ENCODE assay signal across 8 cellular contexts in genomic region chr14:37903561-37904191, GRCh38.
A peak's percentile ranks its signal among the peaks of the same experiment; 100 is the strongest.
DNase-seq lines count a peak whose midpoint lies in the region; ATAC-seq and TF ChIP-seq lines count a peak whose summit lies in the region.

No MANE protein-coding gene starts in this region.

- no TSS peak for BruUV-seq in PC-3 (replicated peaks; lab: Mats Ljungman, UMichigan)

- H3K4me3 Mint-ChIP-seq in endodermal cell = no peak overlapping the region
- H3K4me3 Mint-ChIP-seq in activated naive CD8-positive, alpha-beta T cell treated with anti-CD3 and anti-CD28 coated beads for 36 hours = no peak overlapping the region

- H3K4me1 Mint-ChIP-seq in endodermal cell = peaks cover 8% of the 10 kb centered on the region
- peaks cover 3% of the 10 kb centered on the region for H3K4me1 Mint-ChIP-seq in activated naive CD8-positive, alpha-beta T cell treated with anti-CD3 and anti-CD28 coated beads for 36 hours

- H3K36me3 ChIP-seq in PC-3 (ENCODE audit: low read depth, low read length) (no peaks in the 10 kb centered on the region), endodermal cell (ENCODE audit: control insufficient read depth, insufficient read depth, low read length) (no peaks in the 10 kb centered on the region)

- ATAC-seq in PC-3 (peak; percentile 78), GM21515 (IDR thresholded peaks at IDR 0.05; ENCODE audit: unreplicated experiment) (no peak)

- H2AFZ ChIP-seq in PC-3 (ENCODE audit: low read length) = peak overlapping the region; percentile 51

- H3K9me3 Mint-ChIP-seq in endodermal cell = peaks cover 13% of the 10 kb centered on the region
- no peaks in the 10 kb centered on the region for H3K9me3 Mint-ChIP-seq in activated naive CD8-positive, alpha-beta T cell treated with anti-CD3 and anti-CD28 coated beads for 36 hours

- intact Hi-C loops in PC-3 (cut with micrococcal nuclease) = loop anchor here (1.0 to 5.0 kb wide), 4 partner anchors 113 to 1112 kb away; no protein-coding TSS in a partner anchor

- H3K9ac ChIP-seq in PC-3 (ENCODE audit: low read length) (no peak overlapping the region), endodermal cell (ENCODE audit: extremely low read depth, low read length, poor library complexity, severe bottlenecking) (no peak overlapping the region)

- WGBS in endodermal cell (ENCODE audit: insufficient coverage in 1 of 2, insufficient read length in 1 of 2), 2 experiments = 43 to 61% methylated on average over 3 to 7 of the region's 8 CpGs

- H3K4me2 ChIP-seq in PC-3 (ENCODE audit: low read length) = peak overlapping the region; percentile 65

- H3K4me3 ChIP-seq in PC-3 (ENCODE audit: low read length) (peak overlapping the region; percentile 18; the same call in 1 of the 2 replicates), endodermal cell (ENCODE audit: low read length) (no peak overlapping the region)

- H3K79me2 ChIP-seq in PC-3 (ENCODE audit: low read length) = no peaks in the 10 kb centered on the region

- H3K27me3 Mint-ChIP-seq in endodermal cell (ENCODE audit: insufficient read depth) = peaks cover 21% of the 10 kb centered on the region
- peaks cover 14% of the 10 kb centered on the region for H3K27me3 Mint-ChIP-seq in activated naive CD8-positive, alpha-beta T cell treated with anti-CD3 and anti-CD28 coated beads for 36 hours

- H3K27ac Mint-ChIP-seq in endodermal cell = no peak overlapping the region
- H3K27ac Mint-ChIP-seq in activated naive CD8-positive, alpha-beta T cell treated with anti-CD3 and anti-CD28 coated beads for 36 hours = no peak overlapping the region

- H3K4me1 ChIP-seq in PC-3 (ENCODE audit: insufficient read depth, low read length) = no peaks in the 10 kb centered on the region
- peaks cover 4% of the 10 kb centered on the region for H3K4me1 ChIP-seq in endodermal cell (ENCODE audit: control insufficient read depth, insufficient read depth, low read length)

- CTCF ChIA-PET in PC-3 (lab: Charles Lee) = interaction anchor here (0.6 kb wide), 2 partner anchors 307 to 1448 kb away, joined by 3 to 4 read pairs; no protein-coding TSS in a partner anchor

- peak; percentile 6 for DNase-seq in NCI-H146 (lab: John Stamatoyannopoulos, UW)
- DNase-seq in NCI-H146 treated with DMSO at 0.1 percent for 48 hours (lab: John Stamatoyannopoulos, UW; ENCODE audit: unreplicated experiment) = no peak
- peak; percentile 69 for DNase-seq in HT-29 (ENCODE audit: low spot score)
- peak; percentile 83 for DNase-seq in PC-3
- peak; percentile 58 for DNase-seq in endodermal cell
- peak; percentile 68 for DNase-seq in myocyte (ENCODE audit: low read depth)
- DNase-seq in activated naive CD8-positive, alpha-beta T cell treated with anti-CD3 and anti-CD28 coated beads for 36 hours = no peak

- no peaks in the 10 kb centered on the region for H3K36me3 Mint-ChIP-seq in endodermal cell (ENCODE audit: low read depth)
- no peaks in the 10 kb centered on the region for H3K36me3 Mint-ChIP-seq in activated naive CD8-positive, alpha-beta T cell treated with anti-CD3 and anti-CD28 coated beads for 36 hours

- TF ChIP-seq CTCF in PC-3 (conservative IDR thresholded peaks at IDR 0.05; ENCODE audit: low read depth, low read length) (peak; percentile 82), endodermal cell (conservative IDR thresholded peaks at IDR 0.05) (peak; percentile 86)

- H3K9me2 ChIP-seq in PC-3 (replicated peaks; ENCODE audit: low read length) = no peaks in the 10 kb centered on the region

- no peaks in the 10 kb centered on the region for H3K9me3 ChIP-seq in PC-3 (ENCODE audit: low read length)
- peaks cover 10% of the 10 kb centered on the region for H3K9me3 ChIP-seq in endodermal cell (ENCODE audit: control insufficient read depth, low read length)

- H3F3A ChIP-seq in PC-3 (ENCODE audit: low read length, unreplicated experiment) = no peaks in the 10 kb centered on the region

- H3K27me3 ChIP-seq in PC-3 (ENCODE audit: low read length) = peaks cover 24% of the 10 kb centered on the region; the same call in 1 of the 2 replicates
- no peaks in the 10 kb centered on the region for H3K27me3 ChIP-seq in endodermal cell (ENCODE audit: control insufficient read depth, insufficient read depth, low read length, poor library complexity, severe bottlenecking)

- H4K20me1 ChIP-seq in PC-3 (ENCODE audit: low read length) = no peaks in the 10 kb centered on the region

- no peak overlapping the region for H3K27ac ChIP-seq in PC-3 (ENCODE audit: low read length)
- H3K27ac ChIP-seq in endodermal cell (ENCODE audit: low read depth, low read length) = no peak overlapping the region

- POLR2A ChIA-PET in PC-3 (lab: Charles Lee; ENCODE audit: unreplicated experiment) = no interaction called here

Comparison
In these comparisons a context has a peak if more than half of its experiments do, and no peak if none do; other contexts are left out.
1. DNase-seq: peak in NCI-H146 (single experiment), HT-29 (single experiment), PC-3 (single experiment), endodermal cell (single experiment) and myocyte (single experiment); none in NCI-H146 treated with DMSO at 0.1 percent for 48 hours (single experiment) and activated naive CD8-positive, alpha-beta T cell treated with anti-CD3 and anti-CD28 coated beads for 36 hours (single experiment).